Comparison of ENCODE assay signal across 1 cellular context in genomic region chr1:180167721-180168467, GRCh38.
TF ChIP-seq lines count a peak whose summit lies in the region.

No MANE protein-coding gene starts in this region.

TF ChIP-seq in HepG2, 621 proteins besides CTCF, POLR2A, EP300 and RAD21 (continued from another document and continues in another):
- TF ChIP-seq PATZ1 (CRISPR knock-in tag; IDR thresholded peaks at IDR 0.05) (no peak), ZZZ3 (CRISPR knock-in tag; IDR thresholded peaks at IDR 0.05; ENCODE audit: borderline replicate concordance) (no peak), KLF13 (CRISPR knock-in tag; IDR thresholded peaks at IDR 0.05) (no peak), REPIN1 (CRISPR knock-in tag; IDR thresholded peaks at IDR 0.05; ENCODE audit: borderline replicate concordance, low read depth) (no peak), ARID4A (CRISPR knock-in tag; IDR thresholded peaks at IDR 0.05; ENCODE audit: borderline replicate concordance) (no peak), FOXO1 (CRISPR knock-in tag; IDR thresholded peaks at IDR 0.05) (no peak), ZNF607 (CRISPR knock-in tag; IDR thresholded peaks at IDR 0.05; ENCODE audit: borderline replicate concordance) (no peak), ZNF354B (CRISPR knock-in tag; IDR thresholded peaks at IDR 0.05) (no peak), KMT2A (CRISPR knock-in tag; IDR thresholded peaks at IDR 0.05) (no peak), MTA3 (CRISPR knock-in tag; IDR thresholded peaks at IDR 0.05) (no peak), RAD51 (IDR thresholded peaks at IDR 0.05; ENCODE audit: borderline replicate concordance) (no peak), HMG20B (CRISPR knock-in tag; conservative IDR thresholded peaks at IDR 0.05) (no peak), ZSCAN20 (CRISPR knock-in tag; IDR thresholded peaks at IDR 0.05; ENCODE audit: borderline replicate concordance) (no peak), NFATC3 (CRISPR knock-in tag; IDR thresholded peaks at IDR 0.05) (no peak), MIER2 (CRISPR knock-in tag; IDR thresholded peaks at IDR 0.05) (no peak), ZSCAN25 (CRISPR knock-in tag; IDR thresholded peaks at IDR 0.05) (peak; percentile 21; the same call in 1 of the 2 replicates), TGIF2 (CRISPR knock-in tag; IDR thresholded peaks at IDR 0.05) (no peak), TOE1 (CRISPR knock-in tag; IDR thresholded peaks at IDR 0.05) (no peak), PCBP1 (IDR thresholded peaks at IDR 0.05; ENCODE audit: borderline replicate concordance, low read depth, low read length) (no peak), PREB (CRISPR knock-in tag; IDR thresholded peaks at IDR 0.05) (no peak), PBX3 (CRISPR knock-in tag; IDR thresholded peaks at IDR 0.05; ENCODE audit: borderline replicate concordance) (no peak), ZC3H4 (CRISPR knock-in tag; IDR thresholded peaks at IDR 0.05; ENCODE audit: borderline replicate concordance) (no peak), HOXA3 (CRISPR knock-in tag; IDR thresholded peaks at IDR 0.05) (no peak), ZNF510 (CRISPR knock-in tag; IDR thresholded peaks at IDR 0.05; ENCODE audit: low read depth) (no peak), ZNF619 (CRISPR knock-in tag; IDR thresholded peaks at IDR 0.05) (no peak), ZNF713 (CRISPR knock-in tag; IDR thresholded peaks at IDR 0.05) (no peak), ZNF44 (CRISPR knock-in tag; IDR thresholded peaks at IDR 0.05) (no peak), TRIM22 (IDR thresholded peaks at IDR 0.05) (no peak), ATF3 (CRISPR knock-in tag; IDR thresholded peaks at IDR 0.05) (no peak), STAG1 (CRISPR knock-in tag; IDR thresholded peaks at IDR 0.05) (peak; percentile 37), RBM39 (IDR thresholded peaks at IDR 0.05; ENCODE audit: low read depth, low read length, poor library complexity, severe bottlenecking) (peak; percentile 11), HOXD1 (CRISPR knock-in tag; IDR thresholded peaks at IDR 0.05) (no peak), NR2F6 (IDR thresholded peaks at IDR 0.05) (no peak), NR2F6 (CRISPR knock-in tag; IDR thresholded peaks at IDR 0.05) (0 out of 2 replicates have a peak, but pooled peaks have one; percentile 11), TIGD3 (CRISPR knock-in tag; IDR thresholded peaks at IDR 0.05; ENCODE audit: borderline replicate concordance) (no peak), ZBTB44 (CRISPR knock-in tag; IDR thresholded peaks at IDR 0.05) (no peak), SIX1 (CRISPR knock-in tag; IDR thresholded peaks at IDR 0.05; ENCODE audit: borderline replicate concordance) (no peak), ZNF570 (CRISPR knock-in tag; IDR thresholded peaks at IDR 0.05; ENCODE audit: borderline replicate concordance) (no peak), SMAD1 (CRISPR knock-in tag; IDR thresholded peaks at IDR 0.05; ENCODE audit: borderline replicate concordance, low read depth) (no peak), MYC (CRISPR knock-in tag; IDR thresholded peaks at IDR 0.05; ENCODE audit: borderline replicate concordance) (peak; percentile 25; the same call in 1 of the 2 replicates), THYN1 (CRISPR knock-in tag; IDR thresholded peaks at IDR 0.05; ENCODE audit: borderline replicate concordance, low read depth) (no peak), ZNF567 (CRISPR knock-in tag; IDR thresholded peaks at IDR 0.05; ENCODE audit: borderline replicate concordance) (no peak), SMYD3 (CRISPR knock-in tag; IDR thresholded peaks at IDR 0.05) (no peak), SNAI1 (CRISPR knock-in tag; IDR thresholded peaks at IDR 0.05; ENCODE audit: borderline replicate concordance) (no peak), THAP11 (CRISPR knock-in tag; IDR thresholded peaks at IDR 0.05) (no peak), ZSCAN21 (CRISPR knock-in tag; IDR thresholded peaks at IDR 0.05; ENCODE audit: borderline replicate concordance) (no peak), ZNF280B (CRISPR knock-in tag; IDR thresholded peaks at IDR 0.05; ENCODE audit: borderline replicate concordance) (0 out of 2 replicates have a peak, but pooled peaks have one; percentile 54), MAF1 (CRISPR knock-in tag; IDR thresholded peaks at IDR 0.05; ENCODE audit: borderline replicate concordance) (no peak), SCMH1 (CRISPR knock-in tag; IDR thresholded peaks at IDR 0.05; ENCODE audit: borderline replicate concordance) (no peak)
